15 cellular contexts compared by ENCODE assay signal in genomic region chr6:90086517-90086916, GRCh38.
A peak's percentile ranks its signal among the peaks of the same experiment; 100 is the strongest.
DNase-seq lines count a peak whose midpoint lies in the region; ATAC-seq and TF ChIP-seq lines count a peak whose summit lies in the region.
"Had no signal": no experiment of that assay in that cellular context is flagged by ENCODE, and none has a peak within 500 bp of the region (broad histone marks: within the 10 kb centered on the region; RNA-seq: fewer than 3 reads in every experiment).

No MANE protein-coding gene starts in this region.

- H3K4me1 ChIP-seq in smooth muscle cell (ENCODE audit: low read depth): no peaks in the 10 kb centered on the region

- no peaks in the 10 kb centered on the region for H3F3A ChIP-seq in smooth muscle cell (ENCODE audit: low read depth)

- H3K36me3 ChIP-seq in smooth muscle cell (ENCODE audit: low read depth): no peaks in the 10 kb centered on the region
- H3K36me3 ChIP-seq: tibial nerve had no signal

- peak overlapping the region; percentile 77 for H3K27ac ChIP-seq in smooth muscle cell (ENCODE audit: low read depth)
- H3K27ac ChIP-seq in coronary artery: no peak overlapping the region
- H3K27ac ChIP-seq: 22Rv1, tibial nerve had no signal

- no peaks in the 10 kb centered on the region for H3K27me3 ChIP-seq in smooth muscle cell (ENCODE audit: low read depth)
- H3K27me3 ChIP-seq: tibial nerve had no signal

- TF ChIP-seq CTCF in fibroblast of villous mesenchyme (IDR thresholded peaks at IDR 0.05; ENCODE audit: insufficient read depth, low read depth, low read length) (no peak), smooth muscle cell (IDR thresholded peaks at IDR 0.05; ENCODE audit: borderline replicate concordance, insufficient read depth, poor library complexity, severe bottlenecking) (no peak), coronary artery (IDR thresholded peaks at IDR 0.05) (no peak)

- DNase-seq in DMS53 (lab: John Stamatoyannopoulos, UW): peak; percentile 26
- no peak for DNase-seq in DMS53 treated with DMSO at 0.1 percent for 48 hours (lab: John Stamatoyannopoulos, UW; ENCODE audit: unreplicated experiment)
- DNase-seq in fibroblast of villous mesenchyme (ENCODE audit: low read depth): peak; percentile 14
- DNase-seq in smooth muscle cell (lab: John Stamatoyannopoulos, UW; ENCODE audit: unreplicated experiment): no peak
- no peak for DNase-seq in coronary artery (ENCODE audit: low spot score)
- DNase-seq: activated CD4-positive, alpha-beta T cell treated with anti-CD3 and anti-CD28 coated beads for 36 hours; Calu3; NCI-H1436 treated with DMSO at 0.1 percent for 48 hours; NCI-H526 treated with DMSO at 0.1 percent for 48 hours had no signal

- H3K9ac ChIP-seq in smooth muscle cell (ENCODE audit: low read depth): no peak overlapping the region

- H4K20me1 ChIP-seq in smooth muscle cell (ENCODE audit: low read depth): no peaks in the 10 kb centered on the region

- no peak overlapping the region for H3K4me3 ChIP-seq in fibroblast of villous mesenchyme (ENCODE audit: low read depth, low read length)
- no peak overlapping the region for H3K4me3 ChIP-seq in smooth muscle cell
- no peak overlapping the region for H3K4me3 ChIP-seq in coronary artery
- H3K4me3 ChIP-seq: tibial nerve had no signal

- H3K9me3 ChIP-seq in smooth muscle cell (replicated peaks; ENCODE audit: low read depth): no peaks in the 10 kb centered on the region
- H3K9me3 ChIP-seq: tibial nerve had no signal

- H2AFZ ChIP-seq in smooth muscle cell (ENCODE audit: low read depth): no peak overlapping the region

- ATAC-seq in SK-N-SH treated with all-trans-retinoic acid at 6 μM for 48 hours: peak; percentile 66
- ATAC-seq in GM21786 (IDR thresholded peaks at IDR 0.05; ENCODE audit: unreplicated experiment): no peak
- ATAC-seq in HG03045 (IDR thresholded peaks at IDR 0.05; ENCODE audit: unreplicated experiment): no peak
- ATAC-seq: activated CD4-positive, alpha-beta T cell treated with anti-CD3 and anti-CD28 coated beads for 36 hours; natural killer cell treated with Interleukin-12 subunit alpha and Interleukin-12 subunit beta and Interleukin-15 and Interleukin-18, amount 100 ng/mL, for 72 hours had no signal

- no peaks in the 10 kb centered on the region for H3K79me2 ChIP-seq in smooth muscle cell (ENCODE audit: low read depth)

- peak overlapping the region; percentile 26 for H3K4me2 ChIP-seq in smooth muscle cell

- WGBS in smooth muscle cell (ENCODE audit: low lambda C conversion rate): 66% methylated on average over 7 of the region's 7 CpGs

TF ChIP-seq in SK-N-SH treated with all-trans-retinoic acid at 6 μM for 48 hours, 23 proteins besides CTCF, POLR2A, EP300 and RAD21:
- TF ChIP-seq CREB5 (CRISPR knock-in tag; IDR thresholded peaks at IDR 0.05; ENCODE audit: low read depth) (no peak), ZNF8 (CRISPR knock-in tag; IDR thresholded peaks at IDR 0.05) (no peak), ESRRG (CRISPR knock-in tag; IDR thresholded peaks at IDR 0.05) (no peak), TOX (CRISPR knock-in tag; IDR thresholded peaks at IDR 0.05; ENCODE audit: borderline replicate concordance) (no peak), TCF4 (CRISPR knock-in tag; IDR thresholded peaks at IDR 0.05; ENCODE audit: borderline replicate concordance) (no peak), ZNF565 (CRISPR knock-in tag; conservative IDR thresholded peaks at IDR 0.05; ENCODE audit: low read depth) (no peak), ZFP3 (CRISPR knock-in tag; IDR thresholded peaks at IDR 0.05) (no peak)
TF ChIP-seq in SK-N-SH treated with all-trans-retinoic acid at 6 μM for 48 hours: peak in this region for 0.

Comparison
In these comparisons a context has a peak if more than half of its experiments do, and no peak if none do; other contexts are left out.
1. DNase-seq: peak in DMS53 (single experiment) and fibroblast of villous mesenchyme (single experiment); none in DMS53 treated with DMSO at 0.1 percent for 48 hours (single experiment), smooth muscle cell (single experiment) and coronary artery (single experiment).